Comparison of ENCODE assay signal across 1 cellular context in the genomic region with DNA sequence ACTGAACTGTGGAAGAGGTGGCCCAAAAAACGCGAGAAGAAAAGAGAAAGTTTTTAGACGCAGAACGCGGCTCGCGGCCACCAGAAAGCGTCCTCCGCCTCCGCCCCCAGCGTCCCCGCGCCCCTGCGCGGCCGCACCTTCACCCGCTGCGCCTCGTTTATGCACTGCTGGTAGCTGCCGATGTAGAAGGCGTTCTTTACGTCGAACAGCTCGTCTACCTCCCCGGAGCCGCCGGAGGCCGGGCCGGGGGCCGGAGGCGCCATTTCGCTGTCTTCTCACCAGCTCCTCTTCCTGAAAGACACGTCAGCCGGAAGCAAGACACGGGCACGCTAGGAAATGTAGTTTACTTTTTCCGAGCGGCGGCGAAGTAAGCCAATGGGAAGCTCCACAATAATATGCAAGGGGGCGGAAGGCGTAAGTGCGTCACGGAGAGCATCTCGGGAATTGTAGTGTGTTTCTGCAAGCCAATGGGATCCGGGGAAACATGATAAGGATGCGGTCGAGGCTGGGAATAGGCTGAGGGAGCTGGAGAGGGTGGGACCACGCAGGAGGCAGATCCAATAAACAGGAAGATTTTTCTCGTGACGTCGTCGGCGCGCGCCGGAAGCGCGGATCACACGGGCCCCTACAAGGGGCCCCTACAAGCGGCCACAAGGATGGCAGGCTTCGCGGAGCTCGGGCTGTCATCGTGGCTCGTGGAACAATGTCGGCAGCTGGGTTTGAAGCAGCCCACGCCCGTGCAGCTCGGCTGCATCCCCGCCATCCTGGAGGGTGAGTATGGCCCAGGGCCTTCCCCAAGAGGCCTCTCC.
TF ChIP-seq lines count a peak whose summit lies in the region.

Gene COPE (minus strand): TSS at position 302 of the 809 bp plus-strand sequence. CDS start 39 bp downstream, at position 263.
A gene with protein sequence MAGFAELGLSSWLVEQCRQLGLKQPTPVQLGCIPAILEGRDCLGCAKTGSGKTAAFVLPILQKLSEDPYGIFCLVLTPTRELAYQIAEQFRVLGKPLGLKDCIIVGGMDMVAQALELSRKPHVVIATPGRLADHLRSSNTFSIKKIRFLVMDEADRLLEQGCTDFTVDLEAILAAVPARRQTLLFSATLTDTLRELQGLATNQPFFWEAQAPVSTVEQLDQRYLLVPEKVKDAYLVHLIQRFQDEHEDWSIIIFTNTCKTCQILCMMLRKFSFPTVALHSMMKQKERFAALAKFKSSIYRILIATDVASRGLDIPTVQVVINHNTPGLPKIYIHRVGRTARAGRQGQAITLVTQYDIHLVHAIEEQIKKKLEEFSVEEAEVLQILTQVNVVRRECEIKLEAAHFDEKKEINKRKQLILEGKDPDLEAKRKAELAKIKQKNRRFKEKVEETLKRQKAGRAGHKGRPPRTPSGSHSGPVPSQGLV (plus strand): TSS at position 630 of the 809 bp plus-strand sequence. CDS start 27 bp downstream, at position 657.

TF ChIP-seq in HepG2, 621 proteins besides CTCF, POLR2A, EP300 and RAD21 (continued from another document and continues in another):
- TF ChIP-seq, protein P1, sequence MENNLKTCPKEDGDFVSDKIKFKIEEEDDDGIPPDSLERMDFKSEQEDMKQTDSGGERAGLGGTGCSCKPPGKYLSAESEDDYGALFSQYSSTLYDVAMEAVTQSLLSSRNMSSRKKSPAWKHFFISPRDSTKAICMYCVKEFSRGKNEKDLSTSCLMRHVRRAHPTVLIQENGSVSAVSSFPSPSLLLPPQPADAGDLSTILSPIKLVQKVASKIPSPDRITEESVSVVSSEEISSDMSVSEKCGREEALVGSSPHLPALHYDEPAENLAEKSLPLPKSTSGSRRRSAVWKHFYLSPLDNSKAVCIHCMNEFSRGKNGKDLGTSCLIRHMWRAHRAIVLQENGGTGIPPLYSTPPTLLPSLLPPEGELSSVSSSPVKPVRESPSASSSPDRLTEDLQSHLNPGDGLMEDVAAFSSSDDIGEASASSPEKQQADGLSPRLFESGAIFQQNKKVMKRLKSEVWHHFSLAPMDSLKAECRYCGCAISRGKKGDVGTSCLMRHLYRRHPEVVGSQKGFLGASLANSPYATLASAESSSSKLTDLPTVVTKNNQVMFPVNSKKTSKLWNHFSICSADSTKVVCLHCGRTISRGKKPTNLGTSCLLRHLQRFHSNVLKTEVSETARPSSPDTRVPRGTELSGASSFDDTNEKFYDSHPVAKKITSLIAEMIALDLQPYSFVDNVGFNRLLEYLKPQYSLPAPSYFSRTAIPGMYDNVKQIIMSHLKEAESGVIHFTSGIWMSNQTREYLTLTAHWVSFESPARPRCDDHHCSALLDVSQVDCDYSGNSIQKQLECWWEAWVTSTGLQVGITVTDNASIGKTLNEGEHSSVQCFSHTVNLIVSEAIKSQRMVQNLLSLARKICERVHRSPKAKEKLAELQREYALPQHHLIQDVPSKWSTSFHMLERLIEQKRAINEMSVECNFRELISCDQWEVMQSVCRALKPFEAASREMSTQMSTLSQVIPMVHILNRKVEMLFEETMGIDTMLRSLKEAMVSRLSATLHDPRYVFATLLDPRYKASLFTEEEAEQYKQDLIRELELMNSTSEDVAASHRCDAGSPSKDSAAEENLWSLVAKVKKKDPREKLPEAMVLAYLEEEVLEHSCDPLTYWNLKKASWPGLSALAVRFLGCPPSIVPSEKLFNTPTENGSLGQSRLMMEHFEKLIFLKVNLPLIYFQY (CRISPR knock-in tag; IDR thresholded peaks at IDR 0.05; ENCODE audit: borderline replicate concordance): no peak; the same call in 1 of the 2 replicates
- TF ChIP-seq SIN3B (IDR thresholded peaks at IDR 0.05; ENCODE audit: low read length) (peak; percentile 88), POLR2G (IDR thresholded peaks at IDR 0.05; ENCODE audit: low read depth, low read length) (peak; percentile 94), ZFP1 (CRISPR knock-in tag; IDR thresholded peaks at IDR 0.05) (no peak), KDM5B (CRISPR knock-in tag; IDR thresholded peaks at IDR 0.05; ENCODE audit: borderline replicate concordance) (no peak; the same call in 1 of the 2 replicates), SCMH1 (CRISPR knock-in tag; IDR thresholded peaks at IDR 0.05; ENCODE audit: borderline replicate concordance) (no peak), MTA3 (CRISPR knock-in tag; IDR thresholded peaks at IDR 0.05) (no peak), HOXA3 (CRISPR knock-in tag; IDR thresholded peaks at IDR 0.05) (peak; percentile 79), KMT2B (CRISPR knock-in tag; IDR thresholded peaks at IDR 0.05) (peak; percentile 41; the same call in 1 of the 2 replicates), KDM3A (CRISPR knock-in tag; IDR thresholded peaks at IDR 0.05; ENCODE audit: low read depth) (0 out of 2 replicates have a peak, but pooled peaks have one; percentile 14), ZNF616 (CRISPR knock-in tag; IDR thresholded peaks at IDR 0.05; ENCODE audit: low read depth) (no peak), ZNF841 (CRISPR knock-in tag; IDR thresholded peaks at IDR 0.05; ENCODE audit: borderline replicate concordance) (no peak), ZSCAN21 (CRISPR knock-in tag; IDR thresholded peaks at IDR 0.05; ENCODE audit: borderline replicate concordance) (no peak), SETDB1 (CRISPR knock-in tag; IDR thresholded peaks at IDR 0.05; ENCODE audit: borderline replicate concordance) (no peak), PRDM4 (CRISPR knock-in tag; IDR thresholded peaks at IDR 0.05; ENCODE audit: borderline replicate concordance) (no peak), KLF11 (CRISPR knock-in tag; IDR thresholded peaks at IDR 0.05) (peak; percentile 40; the same call in 1 of the 2 replicates)
- TF ChIP-seq, protein P2, sequence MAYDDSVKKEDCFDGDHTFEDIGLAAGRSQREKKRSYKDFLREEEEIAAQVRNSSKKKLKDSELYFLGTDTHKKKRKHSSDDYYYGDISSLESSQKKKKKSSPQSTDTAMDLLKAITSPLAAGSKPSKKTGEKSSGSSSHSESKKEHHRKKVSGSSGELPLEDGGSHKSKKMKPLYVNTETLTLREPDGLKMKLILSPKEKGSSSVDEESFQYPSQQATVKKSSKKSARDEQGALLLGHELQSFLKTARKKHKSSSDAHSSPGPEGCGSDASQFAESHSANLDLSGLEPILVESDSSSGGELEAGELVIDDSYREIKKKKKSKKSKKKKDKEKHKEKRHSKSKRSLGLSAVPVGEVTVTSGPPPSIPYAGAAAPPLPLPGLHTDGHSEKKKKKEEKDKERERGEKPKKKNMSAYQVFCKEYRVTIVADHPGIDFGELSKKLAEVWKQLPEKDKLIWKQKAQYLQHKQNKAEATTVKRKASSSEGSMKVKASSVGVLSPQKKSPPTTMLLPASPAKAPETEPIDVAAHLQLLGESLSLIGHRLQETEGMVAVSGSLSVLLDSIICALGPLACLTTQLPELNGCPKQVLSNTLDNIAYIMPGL (CRISPR knock-in tag; IDR thresholded peaks at IDR 0.05; ENCODE audit: borderline replicate concordance in 1 of 2, low read depth in 1 of 2): peak; percentile 41 to 43; a peak in 2 of 4 replicates
- TF ChIP-seq, protein P3, sequence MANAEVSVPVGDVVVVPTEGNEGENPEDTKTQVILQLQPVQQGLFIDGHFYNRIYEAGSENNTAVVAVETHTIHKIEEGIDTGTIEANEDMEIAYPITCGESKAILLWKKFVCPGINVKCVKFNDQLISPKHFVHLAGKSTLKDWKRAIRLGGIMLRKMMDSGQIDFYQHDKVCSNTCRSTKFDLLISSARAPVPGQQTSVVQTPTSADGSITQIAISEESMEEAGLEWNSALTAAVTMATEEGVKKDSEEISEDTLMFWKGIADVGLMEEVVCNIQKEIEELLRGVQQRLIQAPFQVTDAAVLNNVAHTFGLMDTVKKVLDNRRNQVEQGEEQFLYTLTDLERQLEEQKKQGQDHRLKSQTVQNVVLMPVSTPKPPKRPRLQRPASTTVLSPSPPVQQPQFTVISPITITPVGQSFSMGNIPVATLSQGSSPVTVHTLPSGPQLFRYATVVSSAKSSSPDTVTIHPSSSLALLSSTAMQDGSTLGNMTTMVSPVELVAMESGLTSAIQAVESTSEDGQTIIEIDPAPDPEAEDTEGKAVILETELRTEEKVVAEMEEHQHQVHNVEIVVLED (CRISPR knock-in tag; IDR thresholded peaks at IDR 0.05; ENCODE audit: borderline replicate concordance): peak; percentile 99
- TF ChIP-seq, protein P4, sequence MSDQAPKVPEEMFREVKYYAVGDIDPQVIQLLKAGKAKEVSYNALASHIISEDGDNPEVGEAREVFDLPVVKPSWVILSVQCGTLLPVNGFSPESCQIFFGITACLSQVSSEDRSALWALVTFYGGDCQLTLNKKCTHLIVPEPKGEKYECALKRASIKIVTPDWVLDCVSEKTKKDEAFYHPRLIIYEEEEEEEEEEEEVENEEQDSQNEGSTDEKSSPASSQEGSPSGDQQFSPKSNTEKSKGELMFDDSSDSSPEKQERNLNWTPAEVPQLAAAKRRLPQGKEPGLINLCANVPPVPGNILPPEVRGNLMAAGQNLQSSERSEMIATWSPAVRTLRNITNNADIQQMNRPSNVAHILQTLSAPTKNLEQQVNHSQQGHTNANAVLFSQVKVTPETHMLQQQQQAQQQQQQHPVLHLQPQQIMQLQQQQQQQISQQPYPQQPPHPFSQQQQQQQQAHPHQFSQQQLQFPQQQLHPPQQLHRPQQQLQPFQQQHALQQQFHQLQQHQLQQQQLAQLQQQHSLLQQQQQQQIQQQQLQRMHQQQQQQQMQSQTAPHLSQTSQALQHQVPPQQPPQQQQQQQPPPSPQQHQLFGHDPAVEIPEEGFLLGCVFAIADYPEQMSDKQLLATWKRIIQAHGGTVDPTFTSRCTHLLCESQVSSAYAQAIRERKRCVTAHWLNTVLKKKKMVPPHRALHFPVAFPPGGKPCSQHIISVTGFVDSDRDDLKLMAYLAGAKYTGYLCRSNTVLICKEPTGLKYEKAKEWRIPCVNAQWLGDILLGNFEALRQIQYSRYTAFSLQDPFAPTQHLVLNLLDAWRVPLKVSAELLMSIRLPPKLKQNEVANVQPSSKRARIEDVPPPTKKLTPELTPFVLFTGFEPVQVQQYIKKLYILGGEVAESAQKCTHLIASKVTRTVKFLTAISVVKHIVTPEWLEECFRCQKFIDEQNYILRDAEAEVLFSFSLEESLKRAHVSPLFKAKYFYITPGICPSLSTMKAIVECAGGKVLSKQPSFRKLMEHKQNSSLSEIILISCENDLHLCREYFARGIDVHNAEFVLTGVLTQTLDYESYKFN (CRISPR knock-in tag; conservative IDR thresholded peaks at IDR 0.05): peak; percentile 44
- TF ChIP-seq, protein P5, sequence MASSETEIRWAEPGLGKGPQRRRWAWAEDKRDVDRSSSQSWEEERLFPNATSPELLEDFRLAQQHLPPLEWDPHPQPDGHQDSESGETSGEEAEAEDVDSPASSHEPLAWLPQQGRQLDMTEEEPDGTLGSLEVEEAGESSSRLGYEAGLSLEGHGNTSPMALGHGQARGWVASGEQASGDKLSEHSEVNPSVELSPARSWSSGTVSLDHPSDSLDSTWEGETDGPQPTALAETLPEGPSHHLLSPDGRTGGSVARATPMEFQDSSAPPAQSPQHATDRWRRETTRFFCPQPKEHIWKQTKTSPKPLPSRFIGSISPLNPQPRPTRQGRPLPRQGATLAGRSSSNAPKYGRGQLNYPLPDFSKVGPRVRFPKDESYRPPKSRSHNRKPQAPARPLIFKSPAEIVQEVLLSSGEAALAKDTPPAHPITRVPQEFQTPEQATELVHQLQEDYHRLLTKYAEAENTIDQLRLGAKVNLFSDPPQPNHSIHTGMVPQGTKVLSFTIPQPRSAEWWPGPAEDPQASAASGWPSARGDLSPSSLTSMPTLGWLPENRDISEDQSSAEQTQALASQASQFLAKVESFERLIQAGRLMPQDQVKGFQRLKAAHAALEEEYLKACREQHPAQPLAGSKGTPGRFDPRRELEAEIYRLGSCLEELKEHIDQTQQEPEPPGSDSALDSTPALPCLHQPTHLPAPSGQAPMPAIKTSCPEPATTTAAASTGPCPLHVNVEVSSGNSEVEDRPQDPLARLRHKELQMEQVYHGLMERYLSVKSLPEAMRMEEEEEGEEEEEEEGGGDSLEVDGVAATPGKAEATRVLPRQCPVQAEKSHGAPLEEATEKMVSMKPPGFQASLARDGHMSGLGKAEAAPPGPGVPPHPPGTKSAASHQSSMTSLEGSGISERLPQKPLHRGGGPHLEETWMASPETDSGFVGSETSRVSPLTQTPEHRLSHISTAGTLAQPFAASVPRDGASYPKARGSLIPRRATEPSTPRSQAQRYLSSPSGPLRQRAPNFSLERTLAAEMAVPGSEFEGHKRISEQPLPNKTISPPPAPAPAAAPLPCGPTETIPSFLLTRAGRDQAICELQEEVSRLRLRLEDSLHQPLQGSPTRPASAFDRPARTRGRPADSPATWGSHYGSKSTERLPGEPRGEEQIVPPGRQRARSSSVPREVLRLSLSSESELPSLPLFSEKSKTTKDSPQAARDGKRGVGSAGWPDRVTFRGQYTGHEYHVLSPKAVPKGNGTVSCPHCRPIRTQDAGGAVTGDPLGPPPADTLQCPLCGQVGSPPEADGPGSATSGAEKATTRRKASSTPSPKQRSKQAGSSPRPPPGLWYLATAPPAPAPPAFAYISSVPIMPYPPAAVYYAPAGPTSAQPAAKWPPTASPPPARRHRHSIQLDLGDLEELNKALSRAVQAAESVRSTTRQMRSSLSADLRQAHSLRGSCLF (CRISPR knock-in tag; IDR thresholded peaks at IDR 0.05; ENCODE audit: borderline replicate concordance): no peak
- TF ChIP-seq, protein P6, sequence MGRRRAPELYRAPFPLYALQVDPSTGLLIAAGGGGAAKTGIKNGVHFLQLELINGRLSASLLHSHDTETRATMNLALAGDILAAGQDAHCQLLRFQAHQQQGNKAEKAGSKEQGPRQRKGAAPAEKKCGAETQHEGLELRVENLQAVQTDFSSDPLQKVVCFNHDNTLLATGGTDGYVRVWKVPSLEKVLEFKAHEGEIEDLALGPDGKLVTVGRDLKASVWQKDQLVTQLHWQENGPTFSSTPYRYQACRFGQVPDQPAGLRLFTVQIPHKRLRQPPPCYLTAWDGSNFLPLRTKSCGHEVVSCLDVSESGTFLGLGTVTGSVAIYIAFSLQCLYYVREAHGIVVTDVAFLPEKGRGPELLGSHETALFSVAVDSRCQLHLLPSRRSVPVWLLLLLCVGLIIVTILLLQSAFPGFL (CRISPR knock-in tag; IDR thresholded peaks at IDR 0.05): no peak
- TF ChIP-seq, protein P7, sequence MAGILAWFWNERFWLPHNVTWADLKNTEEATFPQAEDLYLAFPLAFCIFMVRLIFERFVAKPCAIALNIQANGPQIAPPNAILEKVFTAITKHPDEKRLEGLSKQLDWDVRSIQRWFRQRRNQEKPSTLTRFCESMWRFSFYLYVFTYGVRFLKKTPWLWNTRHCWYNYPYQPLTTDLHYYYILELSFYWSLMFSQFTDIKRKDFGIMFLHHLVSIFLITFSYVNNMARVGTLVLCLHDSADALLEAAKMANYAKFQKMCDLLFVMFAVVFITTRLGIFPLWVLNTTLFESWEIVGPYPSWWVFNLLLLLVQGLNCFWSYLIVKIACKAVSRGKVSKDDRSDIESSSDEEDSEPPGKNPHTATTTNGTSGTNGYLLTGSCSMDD (CRISPR knock-in tag; IDR thresholded peaks at IDR 0.05): no peak
